Comparison of ENCODE assay signal across 9 cellular contexts in genomic region chrX:21946925-21947641, GRCh38. TPM values are rescaled to one million over a fixed set of nuclear protein-coding genes. Genes with fewer than 3 reads are reported as not detected.
A peak's percentile ranks its signal among the peaks of the same experiment; 100 is the strongest.
DNase-seq lines count a peak whose midpoint lies in the region; ATAC-seq, FAIRE-seq and TF ChIP-seq lines count a peak whose summit lies in the region.
"Had no signal": no experiment of that assay in that cellular context is flagged by ENCODE, and none has a peak within 500 bp of the region (broad histone marks: within the 10 kb centered on the region; RNA-seq: fewer than 3 reads in every experiment).

No MANE protein-coding gene starts in this region.

- H3K36me3 ChIP-seq in MG63 (peaks cover 40% of the 10 kb centered on the region), bronchial epithelial cell (ENCODE audit: control insufficient read depth, insufficient read depth, low read length) (peaks cover 2% of the 10 kb centered on the region)

- no peak overlapping the region for H3K4me3 Mint-ChIP-seq in memory B cell

- peak overlapping the region; percentile 48 for H3K27ac Mint-ChIP-seq in memory B cell

- no peaks in the 10 kb centered on the region for H3K9me3 ChIP-seq in MG63

- no peaks in the 10 kb centered on the region for H3K27me3 Mint-ChIP-seq in memory B cell

- no peak overlapping the region for H3K4me3 ChIP-seq in MG63
- H3K4me3 ChIP-seq in bronchial epithelial cell (ENCODE audit: low read depth, low read length), result no peak overlapping the region

- peaks cover 2% of the 10 kb centered on the region for H3K36me3 Mint-ChIP-seq in memory B cell

- TF ChIP-seq CTCF in bronchial epithelial cell (IDR thresholded peaks at IDR 0.05; ENCODE audit: insufficient read depth, low read length, severe bottlenecking), result no peak

- peaks cover 1% of the 10 kb centered on the region for H3K9me3 Mint-ChIP-seq in memory B cell

- DNase-seq in AG08396 (ENCODE audit: low spot score) (peak; percentile 36), MG63 (peak; percentile 30), bronchial epithelial cell (ENCODE audit: low read depth) (peak; percentile 42), memory B cell (ENCODE audit: low spot score in 2 of 2) (no peak), cortex of kidney (lab: John Stamatoyannopoulos, UW) (no peak), NCI-H187 treated with DMSO at 0.1 percent for 48 hours (lab: John Stamatoyannopoulos, UW) (no peak), NCI-H526 treated with DMSO at 0.1 percent for 48 hours (lab: John Stamatoyannopoulos, UW) (no peak)
- DNase-seq: SHP77 treated with DMSO at 0.1 percent for 48 hours had no signal

- H3K4me1 Mint-ChIP-seq in memory B cell, result peaks cover 19% of the 10 kb centered on the region

- no peak for FAIRE-seq in bronchial epithelial cell (lab: Jason Lieb, UNC)

- H3K27me3 ChIP-seq in MG63, result no peaks in the 10 kb centered on the region
- no peaks in the 10 kb centered on the region for H3K27me3 ChIP-seq in bronchial epithelial cell (ENCODE audit: control insufficient read depth, insufficient read depth, low read length)

- ATAC-seq in memory B cell (ENCODE audit: low read depth) (no peak), GM18517 (IDR thresholded peaks at IDR 0.05; ENCODE audit: unreplicated experiment) (no peak)

RNA-seq across cellular contexts. Expression of gene SMS, which starts 6.6 kb away (rescaled TPM):
- total RNA-seq in MG63 (2014; rRNA removed; shearing (Covaris generic); ENCODE audit: low replicate concordance), result 548 and 711 TPM in 2 replicates
- total RNA-seq in bronchial epithelial cell, result 200 and 252 TPM in 2 replicates

Comparison
In these comparisons a context has a peak if more than half of its experiments do, and no peak if none do; other contexts are left out.
1. DNase-seq: peak in AG08396 (single experiment), MG63 (single experiment) and bronchial epithelial cell (single experiment); none in memory B cell (0 of 2), cortex of kidney (single experiment), NCI-H187 treated with DMSO at 0.1 percent for 48 hours (single experiment) and NCI-H526 treated with DMSO at 0.1 percent for 48 hours (single experiment).